9 cellular contexts compared by ENCODE assay signal in the genomic region with DNA sequence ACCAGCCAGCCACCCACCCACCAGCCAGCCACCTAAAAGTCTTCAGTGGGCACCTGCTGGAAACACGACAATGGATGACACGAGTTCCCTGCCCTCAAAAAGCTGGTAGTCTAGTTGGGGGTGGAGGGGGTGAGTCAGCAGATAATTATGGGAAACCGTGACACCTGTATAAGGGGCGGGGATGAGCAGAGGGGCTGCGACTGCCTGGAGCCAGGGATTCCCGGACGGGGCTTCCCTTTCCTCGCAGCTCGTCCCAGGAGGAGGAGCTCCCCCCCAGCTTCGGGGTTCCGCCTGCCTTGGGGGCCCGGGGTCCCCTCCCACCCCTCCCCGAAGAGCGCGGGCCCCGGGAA. TPM values are rescaled to one million over a fixed set of nuclear protein-coding genes. Genes with fewer than 3 reads are reported as not detected.
DNase-seq lines count a peak whose midpoint lies in the region; ATAC-seq and TF ChIP-seq lines count a peak whose summit lies in the region.
"Had no signal": no experiment of that assay in that cellular context is flagged by ENCODE, and none has a peak within 500 bp of the region (broad histone marks: within the 10 kb centered on the region; RNA-seq: fewer than 3 reads in every experiment).

No MANE protein-coding gene starts in this region.

- H3K27me3 ChIP-seq in foreskin keratinocyte, result peaks cover 65% of the 10 kb centered on the region

- no peaks in the 10 kb centered on the region for H3K4me1 ChIP-seq in foreskin keratinocyte

- DNase-seq in NCI-H345 (lab: John Stamatoyannopoulos, UW) (peak; percentile 28), NCI-H345 treated with DMSO at 0.1 percent for 48 hours (lab: John Stamatoyannopoulos, UW; ENCODE audit: unreplicated experiment) (no peak), NCI-H748 treated with DMSO at 0.1 percent for 48 hours (lab: John Stamatoyannopoulos, UW) (peak; percentile 4), foreskin keratinocyte (no peak), HT-29 (ENCODE audit: low spot score) (no peak), iPS-NIHi11 (ENCODE audit: low spot score) (no peak), GM19238 (ENCODE audit: insufficient read length, low spot score) (no peak)
- peak; percentile 48 for DNase-seq in stimulated activated CD8-positive, alpha-beta memory T cell treated with anti-CD3 and anti-CD28 coated beads, Interleukin-4, amount 100 ng/mL, for 48 hours

- ATAC-seq in foreskin keratinocyte, result peak; percentile 54

- no peak for TF ChIP-seq CTCF in foreskin keratinocyte (conservative IDR thresholded peaks at IDR 0.05)

- H3K27ac ChIP-seq in foreskin keratinocyte, result no peak overlapping the region

RNA-seq across cellular contexts. Expression of a gene that starts 2.3 kb away (rescaled TPM):
- 0.10 and 0.11 TPM in 2 replicates for total RNA-seq in foreskin keratinocyte
- 0.34 and 0.42 TPM in 2 replicates for polyA plus RNA-seq in foreskin keratinocyte
- total RNA-seq in HT-29 (2014; rRNA removed; shearing (Covaris generic)), result 0.79 and 1.1 TPM in 2 replicates
- total RNA-seq: dermis microvascular lymphatic vessel endothelial cell had no signal

RNA-seq across cellular contexts. Expression of a gene that starts 31.1 kb away (rescaled TPM):
- 69.9 and 95.3 TPM in 2 replicates for total RNA-seq in foreskin keratinocyte
- polyA plus RNA-seq in foreskin keratinocyte, result 41.7 and 72.0 TPM in 2 replicates
- not detected in 2 replicates for total RNA-seq in HT-29 (2014; rRNA removed; shearing (Covaris generic))

RNA-seq across cellular contexts. Expression of a gene that starts 57.5 kb away (rescaled TPM):
- 4.3 and 6.2 TPM in 2 replicates for total RNA-seq in foreskin keratinocyte
- polyA plus RNA-seq in foreskin keratinocyte, result 3.2 and 5.4 TPM in 2 replicates
- 47.7 and 60.8 TPM in 2 replicates for total RNA-seq in HT-29 (2014; rRNA removed; shearing (Covaris generic))

Comparison
In these comparisons a context has a peak if more than half of its experiments do, and no peak if none do; other contexts are left out.
1. DNase-seq: peak in NCI-H345 (single experiment), NCI-H748 treated with DMSO at 0.1 percent for 48 hours (single experiment) and stimulated activated CD8-positive, alpha-beta memory T cell treated with anti-CD3 and anti-CD28 coated beads, Interleukin-4, amount 100 ng/mL, for 48 hours (single experiment); none in NCI-H345 treated with DMSO at 0.1 percent for 48 hours (single experiment), foreskin keratinocyte (0 of 2), HT-29 (single experiment), iPS-NIHi11 (single experiment) and GM19238 (single experiment).
2. RNA of a gene that starts 31.1 kb away (total RNA-seq): 69.9 to 95.3 TPM in foreskin keratinocyte; not detected in HT-29; every median in the first group is over 10 times any median in the second.